Comparison of ENCODE assay signal across 1 cellular context in the genomic region with DNA sequence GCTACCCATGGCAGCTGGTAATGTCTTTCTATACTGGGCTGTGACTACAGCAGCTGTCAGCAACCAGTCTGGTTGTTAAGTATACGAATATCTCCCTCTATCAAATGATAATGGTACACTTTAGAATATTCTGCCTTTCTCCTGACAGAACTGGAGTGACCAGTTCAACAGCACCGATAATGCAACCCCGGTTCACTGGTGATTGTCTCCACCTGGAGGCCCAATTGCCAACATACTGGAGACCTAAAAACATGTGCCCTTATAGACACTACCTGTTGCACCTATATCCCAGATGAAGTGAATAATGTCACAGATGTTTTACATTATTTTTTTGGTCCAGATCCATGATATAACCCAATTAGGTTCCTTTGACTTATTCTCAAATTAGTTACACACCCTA.
TF ChIP-seq lines count a peak whose summit lies in the region.

No MANE protein-coding gene starts in this region.

TF ChIP-seq in GM23338, 12 proteins besides CTCF, POLR2A, EP300 and RAD21 (continued from another document):
- TF ChIP-seq, protein P1, sequence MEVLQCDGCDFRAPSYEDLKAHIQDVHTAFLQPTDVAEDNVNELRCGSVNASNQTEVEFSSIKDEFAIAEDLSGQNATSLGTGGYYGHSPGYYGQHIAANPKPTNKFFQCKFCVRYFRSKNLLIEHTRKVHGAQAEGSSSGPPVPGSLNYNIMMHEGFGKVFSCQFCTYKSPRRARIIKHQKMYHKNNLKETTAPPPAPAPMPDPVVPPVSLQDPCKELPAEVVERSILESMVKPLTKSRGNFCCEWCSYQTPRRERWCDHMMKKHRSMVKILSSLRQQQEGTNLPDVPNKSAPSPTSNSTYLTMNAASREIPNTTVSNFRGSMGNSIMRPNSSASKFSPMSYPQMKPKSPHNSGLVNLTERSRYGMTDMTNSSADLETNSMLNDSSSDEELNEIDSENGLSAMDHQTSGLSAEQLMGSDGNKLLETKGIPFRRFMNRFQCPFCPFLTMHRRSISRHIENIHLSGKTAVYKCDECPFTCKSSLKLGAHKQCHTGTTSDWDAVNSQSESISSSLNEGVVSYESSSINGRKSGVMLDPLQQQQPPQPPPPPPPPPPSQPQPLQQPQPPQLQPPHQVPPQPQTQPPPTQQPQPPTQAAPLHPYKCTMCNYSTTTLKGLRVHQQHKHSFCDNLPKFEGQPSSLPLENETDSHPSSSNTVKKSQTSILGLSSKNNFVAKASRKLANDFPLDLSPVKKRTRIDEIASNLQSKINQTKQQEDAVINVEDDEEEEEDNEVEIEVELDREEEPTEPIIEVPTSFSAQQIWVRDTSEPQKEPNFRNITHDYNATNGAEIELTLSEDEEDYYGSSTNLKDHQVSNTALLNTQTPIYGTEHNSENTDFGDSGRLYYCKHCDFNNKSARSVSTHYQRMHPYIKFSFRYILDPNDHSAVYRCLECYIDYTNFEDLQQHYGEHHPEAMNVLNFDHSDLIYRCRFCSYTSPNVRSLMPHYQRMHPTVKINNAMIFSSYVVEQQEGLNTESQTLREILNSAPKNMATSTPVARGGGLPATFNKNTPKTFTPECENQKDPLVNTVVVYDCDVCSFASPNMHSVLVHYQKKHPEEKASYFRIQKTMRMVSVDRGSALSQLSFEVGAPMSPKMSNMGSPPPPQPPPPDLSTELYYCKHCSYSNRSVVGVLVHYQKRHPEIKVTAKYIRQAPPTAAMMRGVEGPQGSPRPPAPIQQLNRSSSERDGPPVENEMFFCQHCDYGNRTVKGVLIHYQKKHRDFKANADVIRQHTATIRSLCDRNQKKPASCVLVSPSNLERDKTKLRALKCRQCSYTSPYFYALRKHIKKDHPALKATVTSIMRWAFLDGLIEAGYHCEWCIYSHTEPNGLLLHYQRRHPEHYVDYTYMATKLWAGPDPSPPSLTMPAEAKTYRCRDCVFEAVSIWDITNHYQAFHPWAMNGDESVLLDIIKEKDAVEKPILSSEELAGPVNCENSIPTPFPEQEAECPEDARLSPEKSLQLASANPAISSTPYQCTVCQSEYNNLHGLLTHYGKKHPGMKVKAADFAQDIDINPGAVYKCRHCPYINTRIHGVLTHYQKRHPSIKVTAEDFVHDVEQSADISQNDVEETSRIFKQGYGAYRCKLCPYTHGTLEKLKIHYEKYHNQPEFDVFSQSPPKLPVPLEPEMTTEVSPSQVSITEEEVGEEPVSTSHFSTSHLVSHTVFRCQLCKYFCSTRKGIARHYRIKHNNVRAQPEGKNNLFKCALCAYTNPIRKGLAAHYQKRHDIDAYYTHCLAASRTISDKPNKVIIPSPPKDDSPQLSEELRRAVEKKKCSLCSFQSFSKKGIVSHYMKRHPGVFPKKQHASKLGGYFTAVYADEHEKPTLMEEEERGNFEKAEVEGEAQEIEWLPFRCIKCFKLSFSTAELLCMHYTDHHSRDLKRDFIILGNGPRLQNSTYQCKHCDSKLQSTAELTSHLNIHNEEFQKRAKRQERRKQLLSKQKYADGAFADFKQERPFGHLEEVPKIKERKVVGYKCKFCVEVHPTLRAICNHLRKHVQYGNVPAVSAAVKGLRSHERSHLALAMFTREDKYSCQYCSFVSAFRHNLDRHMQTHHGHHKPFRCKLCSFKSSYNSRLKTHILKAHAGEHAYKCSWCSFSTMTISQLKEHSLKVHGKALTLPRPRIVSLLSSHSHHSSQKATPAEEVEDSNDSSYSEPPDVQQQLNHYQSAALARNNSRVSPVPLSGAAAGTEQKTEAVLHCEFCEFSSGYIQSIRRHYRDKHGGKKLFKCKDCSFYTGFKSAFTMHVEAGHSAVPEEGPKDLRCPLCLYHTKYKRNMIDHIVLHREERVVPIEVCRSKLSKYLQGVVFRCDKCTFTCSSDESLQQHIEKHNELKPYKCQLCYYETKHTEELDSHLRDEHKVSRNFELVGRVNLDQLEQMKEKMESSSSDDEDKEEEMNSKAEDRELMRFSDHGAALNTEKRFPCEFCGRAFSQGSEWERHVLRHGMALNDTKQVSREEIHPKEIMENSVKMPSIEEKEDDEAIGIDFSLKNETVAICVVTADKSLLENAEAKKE (CRISPR knock-in tag; IDR thresholded peaks at IDR 0.05), result no peak
- TF ChIP-seq ZNF331 (CRISPR knock-in tag; IDR thresholded peaks at IDR 0.05; ENCODE audit: low read depth), result no peak
- TF ChIP-seq CREB1 (CRISPR knock-in tag; IDR thresholded peaks at IDR 0.05; ENCODE audit: low read depth), result no peak
- TF ChIP-seq EZH2phosphoT487 (IDR thresholded peaks at IDR 0.05; ENCODE audit: unreplicated experiment), result no peak
- no peak for TF ChIP-seq JUNB (IDR thresholded peaks at IDR 0.05; ENCODE audit: unreplicated experiment)
- TF ChIP-seq NANOG (IDR thresholded peaks at IDR 0.05; ENCODE audit: borderline replicate concordance), result no peak
- TF ChIP-seq POLR2AphosphoS5 (IDR thresholded peaks at IDR 0.05; ENCODE audit: low read depth), result no peak
- TF ChIP-seq, protein P2, sequence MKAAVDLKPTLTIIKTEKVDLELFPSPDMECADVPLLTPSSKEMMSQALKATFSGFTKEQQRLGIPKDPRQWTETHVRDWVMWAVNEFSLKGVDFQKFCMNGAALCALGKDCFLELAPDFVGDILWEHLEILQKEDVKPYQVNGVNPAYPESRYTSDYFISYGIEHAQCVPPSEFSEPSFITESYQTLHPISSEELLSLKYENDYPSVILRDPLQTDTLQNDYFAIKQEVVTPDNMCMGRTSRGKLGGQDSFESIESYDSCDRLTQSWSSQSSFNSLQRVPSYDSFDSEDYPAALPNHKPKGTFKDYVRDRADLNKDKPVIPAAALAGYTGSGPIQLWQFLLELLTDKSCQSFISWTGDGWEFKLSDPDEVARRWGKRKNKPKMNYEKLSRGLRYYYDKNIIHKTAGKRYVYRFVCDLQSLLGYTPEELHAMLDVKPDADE (IDR thresholded peaks at IDR 0.05), result no peak
